Comparison of ENCODE assay signal across 8 cellular contexts in genomic region chr3:160756907-160757623, GRCh38. TPM values are rescaled to one million over a fixed set of nuclear protein-coding genes. Genes with fewer than 3 reads are reported as not detected.
DNase-seq lines count a peak whose midpoint lies in the region; ATAC-seq, FAIRE-seq and TF ChIP-seq lines count a peak whose summit lies in the region.

No MANE protein-coding gene starts in this region.

- H2AFZ ChIP-seq in mammary epithelial cell (ENCODE audit: low read depth, low read length) (no peak overlapping the region), keratinocyte (ENCODE audit: control insufficient read depth, low read length) (no peak overlapping the region)

- H3K4me3 Mint-ChIP-seq in MCF 10A (ENCODE audit: unreplicated experiment), result peak overlapping the region; percentile 95
- peak overlapping the region; percentile 92 for H3K4me3 Mint-ChIP-seq in activated naive CD8-positive, alpha-beta T cell treated with anti-CD3 and anti-CD28 coated beads, Interleukin-2, amount 10 ng/mL, durations not matched to agents 7 days and 5 days
- peak overlapping the region; percentile 93 for H3K4me3 Mint-ChIP-seq in stimulated activated naive CD8-positive, alpha-beta T cell treated with anti-CD3 and anti-CD28 coated beads, Interleukin-15, Interleukin-2, amounts not matched to agents 100 ng/mL and 50 ng/mL, for 24 hours

- DNase-seq in MCF 10A (ENCODE audit: unreplicated experiment), result no peak
- no peak for DNase-seq in mammary epithelial cell
- peak; percentile 28 for DNase-seq in activated naive CD8-positive, alpha-beta T cell treated with anti-CD3 and anti-CD28 coated beads, Interleukin-2, amount 10 ng/mL, durations not matched to agents 7 days and 5 days
- DNase-seq in keratinocyte (ENCODE audit: low read depth, low spot score), result no peak
- DNase-seq in UCSD-AML1 (lab: John Stamatoyannopoulos, UW; ENCODE audit: unreplicated experiment), result no peak

- H3K9me3 ChIP-seq in mammary epithelial cell (replicated peaks; ENCODE audit: insufficient read depth, low read length), result no peaks in the 10 kb centered on the region
- H3K9me3 ChIP-seq in keratinocyte (ENCODE audit: control insufficient read depth, low read depth, low read length), result no peaks in the 10 kb centered on the region

- in situ Hi-C loops in mammary epithelial cell (cut with MboI; ENCODE audit: low sequenced_read_pairs in 2 of 2), result loop anchor here in 1 of 2 donors (5.0 kb wide), 1 partner anchor 190 kb away; the partner anchor contains the start of gene KPNA4

- no peak overlapping the region for H3K27ac Mint-ChIP-seq in MCF 10A (ENCODE audit: low read depth, unreplicated experiment)
- H3K27ac Mint-ChIP-seq in activated naive CD8-positive, alpha-beta T cell treated with anti-CD3 and anti-CD28 coated beads, Interleukin-2, amount 10 ng/mL, durations not matched to agents 7 days and 5 days, result no peak overlapping the region
- H3K27ac Mint-ChIP-seq in stimulated activated naive CD8-positive, alpha-beta T cell treated with anti-CD3 and anti-CD28 coated beads, Interleukin-15, Interleukin-2, amounts not matched to agents 100 ng/mL and 50 ng/mL, for 24 hours, result no peak overlapping the region

- no peak overlapping the region for H3K4me2 ChIP-seq in mammary epithelial cell (ENCODE audit: insufficient read depth, low read depth, low read length)
- H3K4me2 ChIP-seq in keratinocyte (ENCODE audit: control insufficient read depth, extremely low read depth, insufficient read depth, low read depth, low read length), result peak overlapping the region; percentile 95

- no peaks in the 10 kb centered on the region for H3K79me2 ChIP-seq in mammary epithelial cell (ENCODE audit: insufficient read depth, low read length)
- H3K79me2 ChIP-seq in keratinocyte (ENCODE audit: control insufficient read depth, insufficient read depth, low read length), result no peaks in the 10 kb centered on the region

- POLR2A ChIA-PET in MCF 10A (lab: Yijun Ruan, JAX), result interaction anchor here (0.6 to 4.9 kb wide), 10 partner anchors 9 to 190 kb away, joined by 3 to 31 read pairs (median 6); no protein-coding TSS in a partner anchor
- POLR2A ChIA-PET in activated naive CD8-positive, alpha-beta T cell treated with anti-CD3 and anti-CD28 coated beads, Interleukin-2, amount 10 ng/mL, durations not matched to agents 7 days and 5 days (lab: Charles Lee), result no interaction called here

- H3K4me3 ChIP-seq in mammary epithelial cell (replicated peaks in 1 of 3; ENCODE audit: insufficient read depth in 1 of 3, low read depth in 2 of 3, low read length in 3 of 3) (no peak overlapping the region), keratinocyte (ENCODE audit: control insufficient read depth in 2 of 3, extremely low read depth in 1 of 3, insufficient read depth in 2 of 3, low read depth in 1 of 3, low read length in 3 of 3) (peak overlapping the region in 1 of 3 experiments; percentile 69)

- H4K20me1 ChIP-seq in mammary epithelial cell (ENCODE audit: insufficient read depth, low read length) (no peaks in the 10 kb centered on the region), keratinocyte (ENCODE audit: control insufficient read depth, extremely low read depth, insufficient read depth, low read length) (no peaks in the 10 kb centered on the region)

- H3K36me3 ChIP-seq in mammary epithelial cell (ENCODE audit: insufficient read depth, low read length) (no peaks in the 10 kb centered on the region), keratinocyte (ENCODE audit: control insufficient read depth in 2 of 2, extremely low read depth in 1 of 2, insufficient read depth in 2 of 2, low read length in 2 of 2) (no peaks in the 10 kb centered on the region)

- intact Hi-C loops in MCF 10A (cut with micrococcal nuclease) (loop anchor here (5.0 to 10.0 kb wide), 2 partner anchors 45 to 82 kb away; partner anchors contain the start of gene ARL14), mammary epithelial cell (cut with micrococcal nuclease) (no loop called here)

- 95% methylated on average over 15 of the region's 19 CpGs for WGBS in mammary epithelial cell (ENCODE audit: low coverage, missing lambda C conversion rate)

- ATAC-seq in activated naive CD8-positive, alpha-beta T cell treated with anti-CD3 and anti-CD28 coated beads, Interleukin-2, amount 10 ng/mL, durations not matched to agents 7 days and 5 days (ENCODE audit: low read depth), result no peak
- ATAC-seq in GM21825 (IDR thresholded peaks at IDR 0.05; ENCODE audit: unreplicated experiment) (no peak), GM18867 (IDR thresholded peaks at IDR 0.05; ENCODE audit: unreplicated experiment) (no peak)

- H3K36me3 Mint-ChIP-seq in MCF 10A (ENCODE audit: insufficient read depth, unreplicated experiment), result peaks cover 6% of the 10 kb centered on the region
- peaks cover 3% of the 10 kb centered on the region for H3K36me3 Mint-ChIP-seq in activated naive CD8-positive, alpha-beta T cell treated with anti-CD3 and anti-CD28 coated beads, Interleukin-2, amount 10 ng/mL, durations not matched to agents 7 days and 5 days
- H3K36me3 Mint-ChIP-seq in stimulated activated naive CD8-positive, alpha-beta T cell treated with anti-CD3 and anti-CD28 coated beads, Interleukin-15, Interleukin-2, amounts not matched to agents 100 ng/mL and 50 ng/mL, for 24 hours (ENCODE audit: low read depth), result no peaks in the 10 kb centered on the region

- no peak for FAIRE-seq in keratinocyte (lab: Jason Lieb, UNC)

- CTCF ChIA-PET in MCF 10A (lab: Yijun Ruan, JAX) (interaction anchor here (0.6 to 5.6 kb wide), 8 partner anchors 9 to 193 kb away, joined by 3 to 38 read pairs (median 4); no protein-coding TSS in a partner anchor), mammary epithelial cell (lab: Charles Lee; ENCODE audit: low non-redundant PET) (no interaction called here)

- no peaks in the 10 kb centered on the region for H3K27me3 Mint-ChIP-seq in MCF 10A (ENCODE audit: insufficient read depth, unreplicated experiment)
- H3K27me3 Mint-ChIP-seq in activated naive CD8-positive, alpha-beta T cell treated with anti-CD3 and anti-CD28 coated beads, Interleukin-2, amount 10 ng/mL, durations not matched to agents 7 days and 5 days, result peaks cover 28% of the 10 kb centered on the region
- H3K27me3 Mint-ChIP-seq in stimulated activated naive CD8-positive, alpha-beta T cell treated with anti-CD3 and anti-CD28 coated beads, Interleukin-15, Interleukin-2, amounts not matched to agents 100 ng/mL and 50 ng/mL, for 24 hours, result peaks cover 24% of the 10 kb centered on the region

- no peaks in the 10 kb centered on the region for H3K9me3 Mint-ChIP-seq in MCF 10A (ENCODE audit: unreplicated experiment)
- no peaks in the 10 kb centered on the region for H3K9me3 Mint-ChIP-seq in activated naive CD8-positive, alpha-beta T cell treated with anti-CD3 and anti-CD28 coated beads, Interleukin-2, amount 10 ng/mL, durations not matched to agents 7 days and 5 days
- H3K9me3 Mint-ChIP-seq in stimulated activated naive CD8-positive, alpha-beta T cell treated with anti-CD3 and anti-CD28 coated beads, Interleukin-15, Interleukin-2, amounts not matched to agents 100 ng/mL and 50 ng/mL, for 24 hours, result no peaks in the 10 kb centered on the region

- H3K27ac ChIP-seq in mammary epithelial cell (ENCODE audit: insufficient read depth, low read depth, low read length) (no peak overlapping the region), keratinocyte (ENCODE audit: control insufficient read depth, insufficient read depth, low read length) (no peak overlapping the region)

- H3K4me1 Mint-ChIP-seq in MCF 10A (ENCODE audit: insufficient read depth, unreplicated experiment), result peaks cover 13% of the 10 kb centered on the region
- peaks cover 24% of the 10 kb centered on the region for H3K4me1 Mint-ChIP-seq in activated naive CD8-positive, alpha-beta T cell treated with anti-CD3 and anti-CD28 coated beads, Interleukin-2, amount 10 ng/mL, durations not matched to agents 7 days and 5 days
- peaks cover 28% of the 10 kb centered on the region for H3K4me1 Mint-ChIP-seq in stimulated activated naive CD8-positive, alpha-beta T cell treated with anti-CD3 and anti-CD28 coated beads, Interleukin-15, Interleukin-2, amounts not matched to agents 100 ng/mL and 50 ng/mL, for 24 hours (ENCODE audit: low read depth)

- peaks cover 8% of the 10 kb centered on the region for H3K4me1 ChIP-seq in mammary epithelial cell (ENCODE audit: insufficient read depth, low read length)
- H3K4me1 ChIP-seq in keratinocyte (ENCODE audit: control insufficient read depth, extremely low read depth, insufficient read depth, low read length), result peaks cover 7% of the 10 kb centered on the region

- TF ChIP-seq CTCF in MCF 10A (IDR thresholded peaks at IDR 0.05; ENCODE audit: unreplicated experiment), result no peak
- TF ChIP-seq CTCF in mammary epithelial cell (conservative IDR thresholded peaks at IDR 0.05 in 1 of 2, IDR thresholded peaks at IDR 0.05 in 1 of 2; ENCODE audit: extremely low read depth in 1 of 2, insufficient read depth in 1 of 2, low read depth in 1 of 2, low read length in 2 of 2), result no peak
- no peak for TF ChIP-seq CTCF in keratinocyte (optimal IDR thresholded peaks at IDR 0.05 in 1 of 3, IDR thresholded peaks at IDR 0.05 in 1 of 3, conservative IDR thresholded peaks at IDR 0.05 in 1 of 3; ENCODE audit: extremely low read depth in 1 of 3, insufficient read depth in 2 of 3, low read length in 3 of 3)

- peaks cover 5% of the 10 kb centered on the region for H3K27me3 ChIP-seq in mammary epithelial cell (ENCODE audit: insufficient read depth, low read length)
- H3K27me3 ChIP-seq in keratinocyte (ENCODE audit: control insufficient read depth, extremely low read depth, insufficient read depth, low read length), result peaks cover 10% of the 10 kb centered on the region

- H3K9ac ChIP-seq in mammary epithelial cell (ENCODE audit: insufficient read depth, low read length) (no peak overlapping the region), keratinocyte (ENCODE audit: control insufficient read depth, extremely low read depth, insufficient read depth, low read length) (no peak overlapping the region)

- dilution Hi-C loops in mammary epithelial cell (cut with HindIII; ENCODE audit: low sequenced_read_pairs), result no loop called here
- dilution Hi-C loops in keratinocyte (cut with MboI; ENCODE audit: extremely low pct_ligation_motif_present, low sequenced_read_pairs), result no loop called here

- no TSS peak for BruUV-seq in MCF 10A (replicated peaks; lab: Mats Ljungman, UMichigan)
- no TSS peak for BruUV-seq in mammary epithelial cell (replicated peaks; lab: Mats Ljungman, UMichigan)

- no peaks in the 10 kb centered on the region for H3K9me1 ChIP-seq in keratinocyte (ENCODE audit: control insufficient read depth, extremely low read depth, insufficient read depth, low read length)

RNA-seq across cellular contexts. Expression of gene PPM1L, which starts 1.0 kb away (rescaled TPM):
- total RNA-seq in MCF 10A (2022) (1.7 and 2.1 TPM in 2 replicates), mammary epithelial cell (1 to 10 TPM in 1 of 2 donors, under 1 TPM in 1; 0.96 to 2.0 TPM)
- polyA plus RNA-seq in mammary epithelial cell (0.23 TPM), keratinocyte (0.52 to 0.61 TPM (median 0.58 TPM) in 3 replicates)
- polyA minus RNA-seq in mammary epithelial cell (1.3 TPM), keratinocyte (0.46 to 1.7 TPM (median 1.6 TPM) in 3 replicates)
- 1 to 10 TPM; 3.8 to 4.6 TPM for total RNA-seq in activated naive CD8-positive, alpha-beta T cell treated with anti-CD3 and anti-CD28 coated beads, Interleukin-2, amount 10 ng/mL, durations not matched to agents 7 days and 5 days
- polyA plus RNA-seq in keratinocyte (2011; ENCODE audit: low read depth), result 0.56 TPM
- polyA plus RNA-seq in keratinocyte (2011; cell fraction: cytosol; rRNA removed), result 0.25 and 0.35 TPM in 2 replicates
- polyA plus RNA-seq in keratinocyte (2011; cell fraction: nucleus; rRNA removed), result 1.3 TPM in 2 replicates
- 0.44 and 1.0 TPM in 2 replicates for polyA plus RNA-seq in keratinocyte (2012; ENCODE audit: low replicate concordance)
- 0.38 TPM for polyA minus RNA-seq in keratinocyte (2011; cell fraction: cytosol; rRNA and poly(A)+ RNA removed)
- 3.6 and 3.9 TPM in 2 replicates for polyA minus RNA-seq in keratinocyte (2011; cell fraction: nucleus; rRNA and poly(A)+ RNA removed)
